8 cellular contexts compared by ENCODE assay signal in genomic region chr3:51389423-51390183, GRCh38. TPM values are rescaled to one million over a fixed set of nuclear protein-coding genes. Genes with fewer than 3 reads are reported as not detected.
A peak's percentile ranks its signal among the peaks of the same experiment; 100 is the strongest.
DNase-seq lines count a peak whose midpoint lies in the region; ATAC-seq and TF ChIP-seq lines count a peak whose summit lies in the region.

No MANE protein-coding gene starts in this region.

- DNase-seq in activated CD4-positive, alpha-beta T cell treated with anti-CD3 and anti-CD28 coated beads for 36 hours: peak; percentile 78
- DNase-seq in activated CD4-positive, alpha-beta T cell treated with anti-CD3 and anti-CD28 coated beads for 1 hour: no peak
- DNase-seq in OCI-M1 (lab: John Stamatoyannopoulos, UW) (peak; percentile 57), glutamatergic neuron (peak; percentile 73), psoas muscle (peak; percentile 46 to 65), NCI-H2196 treated with DMSO at 0.1 percent for 48 hours (lab: John Stamatoyannopoulos, UW; ENCODE audit: unreplicated experiment) (no peak)

- no peak overlapping the region for H3K4me3 Mint-ChIP-seq in activated CD4-positive, alpha-beta T cell treated with anti-CD3 and anti-CD28 coated beads for 36 hours
- peak overlapping the region; percentile 30 for H3K4me3 Mint-ChIP-seq in activated naive CD4-positive, alpha-beta T cell treated with anti-CD3 and anti-CD28 coated beads, Interleukin-2, amount 50 U/mL, for 24 hours
- peak overlapping the region; percentile 11 for H3K4me3 Mint-ChIP-seq in glutamatergic neuron (ENCODE audit: unreplicated experiment)

- CTCF ChIA-PET in activated CD4-positive, alpha-beta T cell treated with anti-CD3 and anti-CD28 coated beads for 36 hours (lab: Charles Lee): interaction anchor here (0.6 to 3.0 kb wide), 19 partner anchors 11 to 817 kb away, joined by 3 to 19 read pairs (median 4); partner anchors contain the start of genes CISH, DCAF1 and MAPKAPK3

- H3K36me3 Mint-ChIP-seq in activated CD4-positive, alpha-beta T cell treated with anti-CD3 and anti-CD28 coated beads for 36 hours (ENCODE audit: low read depth): peaks cover 59% of the 10 kb centered on the region
- peaks cover 21% of the 10 kb centered on the region for H3K36me3 Mint-ChIP-seq in activated naive CD4-positive, alpha-beta T cell treated with anti-CD3 and anti-CD28 coated beads, Interleukin-2, amount 50 U/mL, for 24 hours
- peaks cover 14% of the 10 kb centered on the region for H3K36me3 Mint-ChIP-seq in glutamatergic neuron (ENCODE audit: unreplicated experiment)

- H3K27me3 Mint-ChIP-seq in activated CD4-positive, alpha-beta T cell treated with anti-CD3 and anti-CD28 coated beads for 36 hours: no peaks in the 10 kb centered on the region
- no peaks in the 10 kb centered on the region for H3K27me3 Mint-ChIP-seq in activated naive CD4-positive, alpha-beta T cell treated with anti-CD3 and anti-CD28 coated beads, Interleukin-2, amount 50 U/mL, for 24 hours
- H3K27me3 Mint-ChIP-seq in glutamatergic neuron (ENCODE audit: unreplicated experiment): peaks cover 6% of the 10 kb centered on the region

- WGBS in psoas muscle, 3 donors: 48 to 67% (median 66%) methylated on average over 6 of the region's 6 CpGs

- TF ChIP-seq CTCF in glutamatergic neuron (IDR thresholded peaks at IDR 0.05; ENCODE audit: partially characterized antibody, unreplicated experiment): peak; percentile 74
- peak; percentile 62 for TF ChIP-seq CTCF in psoas muscle (IDR thresholded peaks at IDR 0.05)

- no peaks in the 10 kb centered on the region for H3K9me3 ChIP-seq in psoas muscle

- peak overlapping the region; percentile 15 for H3K4me3 ChIP-seq in psoas muscle

- H3K4me1 ChIP-seq in psoas muscle: peaks cover 49% of the 10 kb centered on the region

- peak overlapping the region; percentile 25 for H3K27ac Mint-ChIP-seq in activated CD4-positive, alpha-beta T cell treated with anti-CD3 and anti-CD28 coated beads for 36 hours
- H3K27ac Mint-ChIP-seq in activated naive CD4-positive, alpha-beta T cell treated with anti-CD3 and anti-CD28 coated beads, Interleukin-2, amount 50 U/mL, for 24 hours: peak overlapping the region; percentile 46
- peak overlapping the region; percentile 43 for H3K27ac Mint-ChIP-seq in glutamatergic neuron (ENCODE audit: unreplicated experiment)

- POLR2A ChIA-PET in activated CD4-positive, alpha-beta T cell treated with anti-CD3 and anti-CD28 coated beads for 36 hours (lab: Charles Lee): no interaction called here

- H3K27me3 ChIP-seq in psoas muscle (ENCODE audit: insufficient read depth in 3 of 3, low read length in 2 of 3): no peaks in the 10 kb centered on the region

- H3K9me3 Mint-ChIP-seq in activated CD4-positive, alpha-beta T cell treated with anti-CD3 and anti-CD28 coated beads for 36 hours (ENCODE audit: low read depth): no peaks in the 10 kb centered on the region
- no peaks in the 10 kb centered on the region for H3K9me3 Mint-ChIP-seq in activated naive CD4-positive, alpha-beta T cell treated with anti-CD3 and anti-CD28 coated beads, Interleukin-2, amount 50 U/mL, for 24 hours
- peaks cover 16% of the 10 kb centered on the region for H3K9me3 Mint-ChIP-seq in glutamatergic neuron (ENCODE audit: unreplicated experiment)

- peaks cover 65% of the 10 kb centered on the region for H3K4me1 Mint-ChIP-seq in activated CD4-positive, alpha-beta T cell treated with anti-CD3 and anti-CD28 coated beads for 36 hours
- peaks cover 64% of the 10 kb centered on the region for H3K4me1 Mint-ChIP-seq in activated naive CD4-positive, alpha-beta T cell treated with anti-CD3 and anti-CD28 coated beads, Interleukin-2, amount 50 U/mL, for 24 hours
- H3K4me1 Mint-ChIP-seq in glutamatergic neuron (ENCODE audit: low read depth, unreplicated experiment): peaks cover 29% of the 10 kb centered on the region

- no peak for ATAC-seq in activated CD4-positive, alpha-beta T cell treated with anti-CD3 and anti-CD28 coated beads for 36 hours
- ATAC-seq in psoas muscle (no peak), GM21619 (IDR thresholded peaks at IDR 0.05; ENCODE audit: unreplicated experiment) (no peak)

- no peak overlapping the region for H3K27ac ChIP-seq in psoas muscle

- intact Hi-C loops in activated CD4-positive, alpha-beta T cell treated with anti-CD3 and anti-CD28 coated beads for 36 hours (cut with DNase I, micrococcal nuclease): loop anchor here (2.0 to 10.0 kb wide), 10 partner anchors 409 to 1152 kb away; partner anchors contain the start of genes ABHD14A (in 1 of the 2), ABHD14B (in 1 of the 2), DOCK3 (in 1 of the 2) and DUSP7 (in 1 of the 2)
- intact Hi-C loops in psoas muscle (cut with DNase I): loop anchor here (5.0 to 10.0 kb wide), 6 partner anchors 283 to 817 kb away; partner anchors contain the start of genes MAPKAPK3 (in 2 of the 2), TEX264 (in 2 of the 2) and CISH (in 1 of the 2)

- peaks cover 3 to 41% of the 10 kb centered on the region in 2 donors for H3K36me3 ChIP-seq in psoas muscle (ENCODE audit: insufficient read depth in 1 of 2, low read depth in 1 of 2)

RNA-seq across cellular contexts. Expression of gene RBM15B, which starts 1.5 kb away (rescaled TPM):
- total RNA-seq in activated CD4-positive, alpha-beta T cell treated with anti-CD3 and anti-CD28 coated beads for 36 hours: 10 to 100 TPM; 20.9 to 21.5 TPM
- total RNA-seq in glutamatergic neuron (ENCODE audit: unreplicated experiment) (52.5 TPM), psoas muscle (10 to 100 TPM in 1 of 4 donors, 1 to 10 TPM in 3; 7.0 to 11.9 (median 9.8) TPM)
- 1 to 10 TPM; 4.6 to 8.8 (median 6.1) TPM for polyA plus RNA-seq in psoas muscle

RNA-seq across cellular contexts. Expression of gene MANF, which starts 4.5 kb away (rescaled TPM):
- 100 to 1,000 TPM; 124 to 129 TPM for total RNA-seq in activated CD4-positive, alpha-beta T cell treated with anti-CD3 and anti-CD28 coated beads for 36 hours
- total RNA-seq in glutamatergic neuron (ENCODE audit: unreplicated experiment) (104 TPM), psoas muscle (10 to 100 TPM; 12.6 to 24.0 (median 19.3) TPM)
- polyA plus RNA-seq in psoas muscle: 10 to 100 TPM; 17.9 to 42.4 (median 18.3) TPM

Comparison
In these comparisons a context has a peak if more than half of its experiments do, and no peak if none do; other contexts are left out.
1. DNase-seq: peak in activated CD4-positive, alpha-beta T cell treated with anti-CD3 and anti-CD28 coated beads for 36 hours (single experiment), OCI-M1 (single experiment), glutamatergic neuron (single experiment) and psoas muscle (2 of 2); none in activated CD4-positive, alpha-beta T cell treated with anti-CD3 and anti-CD28 coated beads for 1 hour (single experiment) and NCI-H2196 treated with DMSO at 0.1 percent for 48 hours (single experiment).
2. Peak in every context shown above with its lines, with median percentiles within 50 percentile points of each other: H3K27ac Mint-ChIP-seq.